In the genomic region with DNA sequence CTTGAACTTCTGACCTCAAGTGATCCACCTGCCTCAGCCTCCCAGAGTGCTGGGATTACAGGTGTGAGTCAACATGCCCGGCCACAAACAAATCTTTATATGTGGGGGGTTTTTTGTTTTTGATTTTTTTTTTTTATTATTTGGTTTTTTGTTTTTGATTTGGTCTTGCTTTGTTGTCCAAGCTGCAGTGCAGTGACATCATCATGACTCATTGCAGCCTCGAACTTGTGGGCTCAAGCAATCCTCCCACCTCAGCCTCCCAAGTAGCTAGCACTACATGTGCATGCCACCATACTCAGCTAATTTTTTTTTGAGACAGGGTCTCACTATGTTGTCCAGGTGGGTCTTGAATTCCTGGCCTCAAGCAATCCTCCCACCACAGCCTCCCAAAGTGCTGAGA, we compare ENCODE assay signal across 29 cellular contexts.
"Had no signal": no experiment of that assay in that cellular context is flagged by ENCODE, and none has a peak within 500 bp of the region (broad histone marks: within the 10 kb centered on the region; RNA-seq: fewer than 3 reads in every experiment).

No MANE protein-coding gene starts in this region.

- FAIRE-seq: colon, kidney had no signal

- H3K4me1 ChIP-seq: body of pancreas, esophagus squamous epithelium, gastroesophageal sphincter, uterus had no signal

- H3K9me3 ChIP-seq: body of pancreas, esophagus squamous epithelium, gastroesophageal sphincter, neutrophil, uterus had no signal

- H3K27me3 ChIP-seq: body of pancreas, esophagus squamous epithelium, gastroesophageal sphincter, neutrophil, uterus had no signal

- ATAC-seq: activated CD8-positive, alpha-beta memory T cell treated with anti-CD3 and anti-CD28 coated beads, Interleukin-2, amount 10 ng/mL, durations not matched to agents 7 days and 5 days; activated naive CD4-positive, alpha-beta T cell treated with anti-CD3 and anti-CD28 coated beads, Interleukin-2, amount 50 U/mL, for 72 hours; activated T-cell treated with anti-CD3 and anti-CD28 coated beads, Interleukin-2, amount 50 U/mL, for 72 hours; body of pancreas; gastroesophageal sphincter; left colon; sciatic nerve; stimulated activated effector memory CD8-positive, alpha-beta T cell treated with anti-CD3 and anti-CD28 coated beads, Interleukin-12 subunit alpha, Interleukin-12 subunit beta, amount 100 ng/mL, for 72 hours had no signal

- DNase-seq: activated CD4-positive, alpha-beta memory T cell treated with anti-CD3 and anti-CD28 coated beads for 36 hours; activated CD4-positive, alpha-beta T cell treated with anti-CD3 and anti-CD28 coated beads for 48 hours; activated CD8-positive, alpha-beta memory T cell treated with anti-CD3 and anti-CD28 coated beads, Interleukin-2, amount 10 ng/mL, durations not matched to agents 7 days and 5 days; activated naive CD4-positive, alpha-beta T cell; activated T-cell treated with anti-CD3 and anti-CD28 coated beads for 4 hours; aorta; body of pancreas; dermis blood vessel endothelial cell; effector CD4-positive, alpha-beta T cell; esophagus squamous epithelium; hippocampal formation; kidney; left colon; mammary epithelial cell; naive B cell; nephron progenitor cell; stimulated activated CD4-positive, alpha-beta T cell treated with anti-CD3 and anti-CD28 coated beads, Interleukin-12 subunit alpha, Interleukin-12 subunit beta, amount 100 ng/mL, for 4 hours; stimulated activated CD4-positive, alpha-beta T cell treated with anti-CD3 and anti-CD28 coated beads, Interleukin-4, amount 100 ng/mL, for 24 hours; T-helper 2 cell; uterus had no signal

- H3K27ac ChIP-seq: body of pancreas, epithelial cell of prostate, esophagus squamous epithelium, gastroesophageal sphincter, neutrophil, skin epidermis, uterus had no signal

- H3K36me3 ChIP-seq: neutrophil, uterus had no signal

- H3K4me3 ChIP-seq: body of pancreas, esophagus squamous epithelium, gastroesophageal sphincter, skin epidermis, uterus had no signal
